In genomic region chr19:871446-872265, GRCh38 we compare ENCODE assay signal across 11 cellular contexts. TPM values are rescaled to one million over a fixed set of nuclear protein-coding genes. Genes with fewer than 3 reads are reported as not detected.
DNase-seq lines count a peak whose midpoint lies in the region; ATAC-seq, FAIRE-seq and TF ChIP-seq lines count a peak whose summit lies in the region.
"Had no signal": no experiment of that assay in that cellular context is flagged by ENCODE, and none has a peak within 500 bp of the region (broad histone marks: within the 10 kb centered on the region; RNA-seq: fewer than 3 reads in every experiment).

No MANE protein-coding gene starts in this region.

- ATAC-seq in CD4-positive, CD25-positive, alpha-beta regulatory T cell (ENCODE audit: low read depth in 2 of 2): no peak
- no peak for ATAC-seq in esophagus mucosa
- ATAC-seq in GM21786 (IDR thresholded peaks at IDR 0.05; ENCODE audit: unreplicated experiment): no peak

- H4K20me1 ChIP-seq in astrocyte (ENCODE audit: insufficient read depth, low read length): peaks cover 24% of the 10 kb centered on the region

- H3K4me1 Mint-ChIP-seq in CD4-positive, CD25-positive, alpha-beta regulatory T cell: peaks cover 0 to 25% (median 6%) of the 10 kb centered on the region in 4 donors
- H3K4me1 Mint-ChIP-seq in astrocyte (ENCODE audit: low read depth, unreplicated experiment): peaks cover 2% of the 10 kb centered on the region

- H3K9me3 ChIP-seq in CD4-positive, CD25-positive, alpha-beta regulatory T cell (ENCODE audit: control insufficient read depth in 2 of 2, low read length in 2 of 2): no peaks in the 10 kb centered on the region
- H3K9me3 ChIP-seq in HEK293 (ENCODE audit: control insufficient read depth, insufficient read depth, low read depth, low read length): no peaks in the 10 kb centered on the region
- H3K9me3 ChIP-seq in astrocyte (ENCODE audit: insufficient read depth, low read depth, low read length): no peaks in the 10 kb centered on the region

- peak overlapping the region; percentile 92 to 94 (median 94) for H3K27ac Mint-ChIP-seq in CD4-positive, CD25-positive, alpha-beta regulatory T cell
- H3K27ac Mint-ChIP-seq in astrocyte (ENCODE audit: unreplicated experiment): no peak overlapping the region

- H3K4me3 ChIP-seq in CD4-positive, CD25-positive, alpha-beta regulatory T cell (ENCODE audit: low read depth, low read length): no peak overlapping the region
- H3K4me3 ChIP-seq in HEK293 (ENCODE audit: low read depth, low read length): no peak overlapping the region
- H3K4me3 ChIP-seq in astrocyte (ENCODE audit: insufficient read depth, low read depth, low read length): no peak overlapping the region

- H2AFZ ChIP-seq in astrocyte (ENCODE audit: low read depth, low read length): no peak overlapping the region

- peak overlapping the region; percentile 70 for H3K27ac ChIP-seq in CD4-positive, CD25-positive, alpha-beta regulatory T cell (ENCODE audit: insufficient read depth, low read length, poor library complexity, severe bottlenecking)
- H3K27ac ChIP-seq in HEK293 (ENCODE audit: extremely low read depth, low read depth, low read length): no peak overlapping the region
- H3K27ac ChIP-seq in astrocyte (ENCODE audit: low read depth, low read length): no peak overlapping the region
- H3K27ac ChIP-seq: HL-60 had no signal

- H3K36me3 Mint-ChIP-seq in CD4-positive, CD25-positive, alpha-beta regulatory T cell: peaks cover 15% of the 10 kb centered on the region
- peaks cover 11% of the 10 kb centered on the region for H3K36me3 Mint-ChIP-seq in astrocyte (ENCODE audit: low read depth, unreplicated experiment)

- H3K4me1 ChIP-seq in CD4-positive, CD25-positive, alpha-beta regulatory T cell (ENCODE audit: control insufficient read depth, insufficient read depth, low read length, poor library complexity, severe bottlenecking): peaks cover 14% of the 10 kb centered on the region
- H3K4me1 ChIP-seq in HEK293 (ENCODE audit: control insufficient read depth, insufficient read depth, low read length) (no peaks in the 10 kb centered on the region; the same call in 1 of the 2 replicates), astrocyte (ENCODE audit: insufficient read depth, low read length) (peaks cover 19% of the 10 kb centered on the region)

- H3K79me2 ChIP-seq in astrocyte (ENCODE audit: insufficient read depth, low read length): no peaks in the 10 kb centered on the region

- DNase-seq in CD4-positive, CD25-positive, alpha-beta regulatory T cell: peak in 1 of 3 donors; percentile 38
- DNase-seq in astrocyte (ENCODE audit: low read depth) (peak; percentile 34), myocyte (ENCODE audit: low read depth) (peak; percentile 46), AG20443 (ENCODE audit: low spot score) (no peak), iPS-NIHi11 (ENCODE audit: low spot score) (no peak)
- DNase-seq: cerebellar nuclear complex had no signal

- no peak overlapping the region for H3K4me2 ChIP-seq in astrocyte (ENCODE audit: low read length)

- CTCF ChIA-PET in HEK293 (lab: Yijun Ruan, JAX): no interaction called here

- peaks cover 0 to 3% (median 0%) of the 10 kb centered on the region in 7 donors for H3K9me3 Mint-ChIP-seq in CD4-positive, CD25-positive, alpha-beta regulatory T cell
- H3K9me3 Mint-ChIP-seq in astrocyte (ENCODE audit: unreplicated experiment): no peaks in the 10 kb centered on the region

- no peak overlapping the region for H3K9ac ChIP-seq in astrocyte (ENCODE audit: low read length)

- POLR2A ChIA-PET in HEK293 (lab: Yijun Ruan, JAX): no interaction called here

- no peak for TF ChIP-seq CTCF in HEK293 (tag by site-specific recombination; IDR thresholded peaks at IDR 0.05)
- TF ChIP-seq CTCF in astrocyte (IDR thresholded peaks at IDR 0.05; ENCODE audit: insufficient read depth, low read depth, low read length): no peak

- peak overlapping the region; percentile 83 to 96 (median 90) for H3K4me3 Mint-ChIP-seq in CD4-positive, CD25-positive, alpha-beta regulatory T cell
- H3K4me3 Mint-ChIP-seq in astrocyte (ENCODE audit: unreplicated experiment): no peak overlapping the region

- no peak for FAIRE-seq in astrocyte (lab: Jason Lieb, UNC)

- H3K27me3 ChIP-seq in CD4-positive, CD25-positive, alpha-beta regulatory T cell (ENCODE audit: control insufficient read depth, insufficient read depth, low read length): no peaks in the 10 kb centered on the region
- no peaks in the 10 kb centered on the region for H3K27me3 ChIP-seq in astrocyte (ENCODE audit: insufficient read depth, low read length)

- H3K36me3 ChIP-seq in CD4-positive, CD25-positive, alpha-beta regulatory T cell (ENCODE audit: control insufficient read depth, insufficient read depth, low read length): peaks cover 21% of the 10 kb centered on the region
- H3K36me3 ChIP-seq in HEK293 (ENCODE audit: control insufficient read depth in 2 of 2, insufficient read depth in 1 of 2, low read length in 2 of 2) (peaks cover 7 to 64% of the 10 kb centered on the region in 2 experiments; a peak in 2 of 3 replicates), astrocyte (ENCODE audit: insufficient read depth, low read length) (peaks cover 4% of the 10 kb centered on the region)

- H3K27me3 Mint-ChIP-seq in CD4-positive, CD25-positive, alpha-beta regulatory T cell: peaks cover 5% of the 10 kb centered on the region
- no peaks in the 10 kb centered on the region for H3K27me3 Mint-ChIP-seq in astrocyte (ENCODE audit: low read depth, unreplicated experiment)

TF ChIP-seq in HEK293, 187 proteins besides CTCF, POLR2A, EP300 and RAD21:
- TF ChIP-seq ZBTB48 (tag by site-specific recombination; IDR thresholded peaks at IDR 0.05): no peak
- peak; percentile 73; the same call in 1 of the 2 replicates for TF ChIP-seq ZBTB7A (tag by site-specific recombination; IDR thresholded peaks at IDR 0.05; ENCODE audit: low read depth)
- TF ChIP-seq KLF8 (tag by site-specific recombination; IDR thresholded peaks at IDR 0.05): 0 out of 2 replicates have a peak, but pooled peaks have one; percentile 36
- TF ChIP-seq ZBTB10 (tag by site-specific recombination; IDR thresholded peaks at IDR 0.05): 0 out of 2 replicates have a peak, but pooled peaks have one; percentile 31

RNA-seq across cellular contexts. Expression of gene CFD, which starts 12.2 kb away (rescaled TPM):
- total RNA-seq in CD4-positive, CD25-positive, alpha-beta regulatory T cell: 1.9 TPM
- polyA plus RNA-seq in CD4-positive, CD25-positive, alpha-beta regulatory T cell: 1 to 10 TPM; 2.0 to 6.4 (median 2.5) TPM
- total RNA-seq in astrocyte (0.59 and 0.65 TPM in 2 replicates), myocyte (0.16 and 0.57 TPM in 2 replicates), esophagus mucosa (21.5 TPM)
- polyA plus RNA-seq in myocyte (2012): 0.92 TPM

RNA-seq across cellular contexts. Expression of gene ELANE, which starts 19.6 kb away (rescaled TPM):
- total RNA-seq in CD4-positive, CD25-positive, alpha-beta regulatory T cell: not detected
- polyA plus RNA-seq in CD4-positive, CD25-positive, alpha-beta regulatory T cell: not detected
- not detected in 2 replicates for total RNA-seq in astrocyte
- total RNA-seq in myocyte: not detected in 2 replicates
- not detected for polyA plus RNA-seq in myocyte (2012)
- not detected for total RNA-seq in esophagus mucosa
- total RNA-seq: lung microvascular endothelial cell had no signal

RNA-seq across cellular contexts. Expression of gene MED16, which starts 21.3 kb away (rescaled TPM):
- 71.5 TPM for total RNA-seq in CD4-positive, CD25-positive, alpha-beta regulatory T cell
- polyA plus RNA-seq in CD4-positive, CD25-positive, alpha-beta regulatory T cell: 10 to 100 TPM; 61.9 to 91.7 (median 81.4) TPM
- total RNA-seq in astrocyte (41.4 and 45.0 TPM in 2 replicates), myocyte (27.7 and 31.2 TPM in 2 replicates), esophagus mucosa (43.5 TPM)
- polyA plus RNA-seq in myocyte (2012): 32.8 TPM

RNA-seq across cellular contexts. Expression of gene RNU6-9, which starts 21.6 kb away (rescaled TPM):
- not detected for total RNA-seq in CD4-positive, CD25-positive, alpha-beta regulatory T cell
- polyA plus RNA-seq in CD4-positive, CD25-positive, alpha-beta regulatory T cell: not detected
- total RNA-seq in astrocyte (not detected in 2 replicates), myocyte (not detected in 2 replicates), esophagus mucosa (not detected)
- not detected for polyA plus RNA-seq in myocyte (2012)
- total RNA-seq: lung microvascular endothelial cell had no signal

RNA-seq across cellular contexts. Expression of gene PRTN3, which starts 30.9 kb away (rescaled TPM):
- not detected for total RNA-seq in CD4-positive, CD25-positive, alpha-beta regulatory T cell
- polyA plus RNA-seq in CD4-positive, CD25-positive, alpha-beta regulatory T cell: not detected
- not detected in 2 replicates for total RNA-seq in astrocyte
- not detected in 2 replicates for total RNA-seq in myocyte
- not detected for polyA plus RNA-seq in myocyte (2012)
- total RNA-seq in esophagus mucosa: not detected
- total RNA-seq: lung microvascular endothelial cell had no signal

Comparison
In these comparisons a context has a peak if more than half of its experiments do, and no peak if none do; other contexts are left out.
1. DNase-seq: peak in astrocyte (single experiment) and myocyte (single experiment); none in AG20443 (single experiment) and iPS-NIHi11 (single experiment).